ENCODE assay signal across 18 cellular contexts in genomic region chr2:179137191-179137590, GRCh38.
"Had no signal": no experiment of that assay in that cellular context is flagged by ENCODE, and none has a peak within 500 bp of the region (broad histone marks: within the 10 kb centered on the region; RNA-seq: fewer than 3 reads in every experiment).

No MANE protein-coding gene starts in this region.

- H3K4me3 ChIP-seq: hepatocyte, ovary, psoas muscle, right atrium auricular region, tibial artery had no signal

- H3K79me2 ChIP-seq: hepatocyte had no signal

- DNase-seq: activated CD8-positive, alpha-beta memory T cell treated with anti-CD3 and anti-CD28 coated beads, Interleukin-2, amount 50 U/mL, for 4 hours; activated effector memory CD4-positive, alpha-beta T cell treated with Interleukin-2 at 50 U/mL for 16 hours; activated naive CD4-positive, alpha-beta T cell treated with anti-CD3 and anti-CD28 coated beads for 36 hours; activated naive CD8-positive, alpha-beta T cell treated with anti-CD3 and anti-CD28 coated beads, Interleukin-2, amount 10 ng/mL, durations not matched to agents 7 days and 5 days; activated T-cell treated with anti-CD3 and anti-CD28 coated beads, Interleukin-2, amount 50 U/mL, for 24 hours; amniotic stem cell; erythroblast; glutamatergic neuron; ovary; psoas muscle; stimulated activated CD4-positive, alpha-beta T cell treated with anti-CD3 and anti-CD28 coated beads, Interleukin-12 subunit alpha, Interleukin-12 subunit beta, amount 100 ng/mL, for 4 hours; stimulated activated CD4-positive, alpha-beta T cell treated with anti-CD3 and anti-CD28 coated beads, Interleukin-4, amount 100 ng/mL, for 4 hours; T1000; tibial artery had no signal

- H3K36me3 ChIP-seq: ovary had no signal

- H3K4me1 ChIP-seq: right atrium auricular region, tibial artery had no signal

- H2AFZ ChIP-seq: hepatocyte had no signal

- H3K27ac ChIP-seq: hepatocyte, neutrophil, ovary, psoas muscle, right atrium auricular region, tibial artery had no signal

- H3K9me3 ChIP-seq: neutrophil, ovary, psoas muscle, right atrium auricular region, tibial artery had no signal

- ATAC-seq: psoas muscle, WTC11 had no signal

- H3K27me3 ChIP-seq: hepatocyte, neutrophil, ovary, right atrium auricular region, tibial artery had no signal

- H3K4me2 ChIP-seq: hepatocyte had no signal
